Comparison of ENCODE assay signal across 12 cellular contexts in the genomic region with DNA sequence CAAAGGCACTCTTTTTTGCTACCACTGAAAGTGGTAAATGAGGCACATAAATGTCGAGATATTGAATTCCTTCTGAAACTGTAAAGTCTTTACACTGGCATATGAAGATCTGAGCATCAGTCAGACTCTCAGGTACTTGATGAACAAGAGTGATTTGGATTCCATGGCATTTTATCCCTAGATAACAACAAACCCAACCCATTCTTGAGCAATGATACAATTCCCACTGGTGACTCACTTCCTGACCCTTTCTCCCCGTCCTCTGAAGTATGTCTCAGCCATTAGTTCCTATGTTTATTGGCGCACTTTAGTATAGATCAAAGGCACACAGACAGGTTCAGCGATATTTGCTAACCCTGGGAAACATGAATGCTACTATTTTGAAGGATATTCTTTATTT.
DNase-seq lines count a peak whose midpoint lies in the region; ATAC-seq and TF ChIP-seq lines count a peak whose summit lies in the region.
"Had no signal": no experiment of that assay in that cellular context is flagged by ENCODE, and none has a peak within 500 bp of the region (broad histone marks: within the 10 kb centered on the region; RNA-seq: fewer than 3 reads in every experiment).

No MANE protein-coding gene starts in this region.

- BruUV-seq in PC-3 (replicated peaks; lab: Mats Ljungman, UMichigan), result no TSS peak

- TF ChIP-seq RAD21 in neural cell (conservative IDR thresholded peaks at IDR 0.05), result no peak

- POLR2A ChIA-PET in PC-3 (lab: Charles Lee; ENCODE audit: unreplicated experiment), result no interaction called here

- H3K27ac ChIP-seq in PC-3 (ENCODE audit: low read length) (no peak overlapping the region), neural cell (ENCODE audit: low read length) (peak overlapping the region; percentile 10)

- no peaks in the 10 kb centered on the region for H3K79me2 ChIP-seq in PC-3 (ENCODE audit: low read length)
- no peaks in the 10 kb centered on the region for H3K79me2 ChIP-seq in neural cell (replicated peaks; ENCODE audit: insufficient read depth, low read length)

- H2AFZ ChIP-seq in PC-3 (ENCODE audit: low read length) (no peak overlapping the region), neural cell (ENCODE audit: low read depth, low read length) (no peak overlapping the region)

- H4K20me1 ChIP-seq in PC-3 (ENCODE audit: low read length) (no peaks in the 10 kb centered on the region), neural cell (ENCODE audit: insufficient read depth) (no peaks in the 10 kb centered on the region)

- no peak overlapping the region for H3K4me3 ChIP-seq in PC-3 (ENCODE audit: low read length)
- no peak overlapping the region for H3K4me3 ChIP-seq in epithelial cell of esophagus (ENCODE audit: low read length)
- peak overlapping the region; percentile 11 for H3K4me3 ChIP-seq in neural cell (ENCODE audit: low read length)

- DNase-seq in Daoy (ENCODE audit: low read depth) (peak; percentile 56), PC-3 (peak; percentile 27), epithelial cell of esophagus (ENCODE audit: low read depth) (peak; percentile 22), NCI-H526 (lab: John Stamatoyannopoulos, UW) (no peak)
- no peak for DNase-seq in stimulated activated naive CD8-positive, alpha-beta T cell treated with anti-CD3 and anti-CD28 coated beads, Interleukin-15, Interleukin-2, amounts not matched to agents 100 U/mL and 50 U/mL, for 24 hours
- DNase-seq: CD4-positive, alpha-beta T cell; DMS79 treated with DMSO at 0.1 percent for 48 hours; NCI-H146; NCI-H2107; NCI-H345 had no signal

- H3F3A ChIP-seq in PC-3 (ENCODE audit: low read length, unreplicated experiment) (no peaks in the 10 kb centered on the region), neural cell (ENCODE audit: insufficient read depth, low read length, poor library complexity, severe bottlenecking) (no peaks in the 10 kb centered on the region)

- CTCF ChIA-PET in PC-3 (lab: Charles Lee), result no interaction called here

- no peaks in the 10 kb centered on the region for H3K9me3 ChIP-seq in PC-3 (ENCODE audit: low read length)
- H3K9me3 ChIP-seq in neural cell (ENCODE audit: low read length), result no peaks in the 10 kb centered on the region

- no peaks in the 10 kb centered on the region for H3K36me3 ChIP-seq in PC-3 (ENCODE audit: low read depth, low read length)
- H3K36me3 ChIP-seq in neural cell (ENCODE audit: insufficient read depth, low read length), result no peaks in the 10 kb centered on the region

- ATAC-seq in PC-3, result no peak
- no peak for ATAC-seq in HG02885 (IDR thresholded peaks at IDR 0.05; ENCODE audit: poor library complexity, unreplicated experiment)
- no peak for ATAC-seq in stimulated activated naive CD8-positive, alpha-beta T cell treated with anti-CD3 and anti-CD28 coated beads, Interleukin-15, Interleukin-2, amounts not matched to agents 100 U/mL and 50 U/mL, for 24 hours

- H3K4me2 ChIP-seq in PC-3 (ENCODE audit: low read length), result no peak overlapping the region
- no peak overlapping the region for H3K4me2 ChIP-seq in neural cell (ENCODE audit: low read length)

- TF ChIP-seq CTCF in PC-3 (conservative IDR thresholded peaks at IDR 0.05; ENCODE audit: low read depth, low read length), result no peak
- TF ChIP-seq CTCF in epithelial cell of esophagus (IDR thresholded peaks at IDR 0.05; ENCODE audit: insufficient read depth, low read depth, low read length, missing control alignments), result no peak
- no peak for TF ChIP-seq CTCF in neural cell (IDR thresholded peaks at IDR 0.05; ENCODE audit: poor library complexity, severe bottlenecking)

- no peak overlapping the region for H3K9ac ChIP-seq in PC-3 (ENCODE audit: low read length)
- H3K9ac ChIP-seq in neural cell (ENCODE audit: low read length), result no peak overlapping the region

- intact Hi-C loops in PC-3 (cut with micrococcal nuclease), result no loop called here

- H3K27me3 ChIP-seq in PC-3 (ENCODE audit: low read length), result no peaks in the 10 kb centered on the region
- H3K27me3 ChIP-seq in neural cell (ENCODE audit: insufficient read depth, low read depth, low read length), result no peaks in the 10 kb centered on the region

- H3K9me2 ChIP-seq in PC-3 (replicated peaks; ENCODE audit: low read length) (no peaks in the 10 kb centered on the region), neural cell (ENCODE audit: insufficient read depth, low read length) (no peaks in the 10 kb centered on the region)

- H3K4me1 ChIP-seq in PC-3 (ENCODE audit: insufficient read depth, low read length), result no peaks in the 10 kb centered on the region

- TF ChIP-seq EP300 in neural cell (conservative IDR thresholded peaks at IDR 0.05; ENCODE audit: poor library complexity, severe bottlenecking), result no peak

TF ChIP-seq in neural cell, 6 proteins besides CTCF, POLR2A, EP300 and RAD21:
- TF ChIP-seq SMC3 (conservative IDR thresholded peaks at IDR 0.05; ENCODE audit: poor library complexity), result no peak
- no peak for TF ChIP-seq MXI1 (conservative IDR thresholded peaks at IDR 0.05; ENCODE audit: poor library complexity, severe bottlenecking)
- TF ChIP-seq, protein P1, sequence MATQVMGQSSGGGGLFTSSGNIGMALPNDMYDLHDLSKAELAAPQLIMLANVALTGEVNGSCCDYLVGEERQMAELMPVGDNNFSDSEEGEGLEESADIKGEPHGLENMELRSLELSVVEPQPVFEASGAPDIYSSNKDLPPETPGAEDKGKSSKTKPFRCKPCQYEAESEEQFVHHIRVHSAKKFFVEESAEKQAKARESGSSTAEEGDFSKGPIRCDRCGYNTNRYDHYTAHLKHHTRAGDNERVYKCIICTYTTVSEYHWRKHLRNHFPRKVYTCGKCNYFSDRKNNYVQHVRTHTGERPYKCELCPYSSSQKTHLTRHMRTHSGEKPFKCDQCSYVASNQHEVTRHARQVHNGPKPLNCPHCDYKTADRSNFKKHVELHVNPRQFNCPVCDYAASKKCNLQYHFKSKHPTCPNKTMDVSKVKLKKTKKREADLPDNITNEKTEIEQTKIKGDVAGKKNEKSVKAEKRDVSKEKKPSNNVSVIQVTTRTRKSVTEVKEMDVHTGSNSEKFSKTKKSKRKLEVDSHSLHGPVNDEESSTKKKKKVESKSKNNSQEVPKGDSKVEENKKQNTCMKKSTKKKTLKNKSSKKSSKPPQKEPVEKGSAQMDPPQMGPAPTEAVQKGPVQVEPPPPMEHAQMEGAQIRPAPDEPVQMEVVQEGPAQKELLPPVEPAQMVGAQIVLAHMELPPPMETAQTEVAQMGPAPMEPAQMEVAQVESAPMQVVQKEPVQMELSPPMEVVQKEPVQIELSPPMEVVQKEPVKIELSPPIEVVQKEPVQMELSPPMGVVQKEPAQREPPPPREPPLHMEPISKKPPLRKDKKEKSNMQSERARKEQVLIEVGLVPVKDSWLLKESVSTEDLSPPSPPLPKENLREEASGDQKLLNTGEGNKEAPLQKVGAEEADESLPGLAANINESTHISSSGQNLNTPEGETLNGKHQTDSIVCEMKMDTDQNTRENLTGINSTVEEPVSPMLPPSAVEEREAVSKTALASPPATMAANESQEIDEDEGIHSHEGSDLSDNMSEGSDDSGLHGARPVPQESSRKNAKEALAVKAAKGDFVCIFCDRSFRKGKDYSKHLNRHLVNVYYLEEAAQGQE (IDR thresholded peaks at IDR 0.05; ENCODE audit: borderline replicate concordance), result no peak

Comparison
In these comparisons a context has a peak if more than half of its experiments do, and no peak if none do; other contexts are left out.
1. DNase-seq: peak in Daoy (single experiment), PC-3 (single experiment) and epithelial cell of esophagus (single experiment); none in NCI-H526 (0 of 2) and stimulated activated naive CD8-positive, alpha-beta T cell treated with anti-CD3 and anti-CD28 coated beads, Interleukin-15, Interleukin-2, amounts not matched to agents 100 U/mL and 50 U/mL, for 24 hours (single experiment).